ENCODE assay signal across 29 cellular contexts in the genomic region with DNA sequence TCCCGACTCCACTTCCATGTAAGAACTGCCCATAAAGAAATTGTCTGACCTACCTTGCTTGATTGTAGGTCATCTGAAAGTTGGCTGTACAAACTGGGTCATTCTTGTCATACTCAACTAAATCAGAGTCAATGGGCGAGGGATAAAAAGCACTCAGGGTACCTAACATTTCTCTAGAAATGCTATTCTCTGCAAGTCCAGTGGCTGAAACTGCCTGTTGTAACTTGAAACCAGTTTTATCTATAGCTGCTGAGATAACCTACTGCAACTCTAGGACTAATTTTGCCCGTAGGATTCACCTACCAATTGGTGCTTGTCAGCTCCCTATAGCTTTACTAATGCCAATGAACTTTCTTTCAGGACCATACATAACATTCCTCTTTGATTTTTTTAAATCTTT.
"Had no signal": no experiment of that assay in that cellular context is flagged by ENCODE, and none has a peak within 500 bp of the region (broad histone marks: within the 10 kb centered on the region; RNA-seq: fewer than 3 reads in every experiment).

No MANE protein-coding gene starts in this region.

- H2AFZ ChIP-seq: neural progenitor cell, parathyroid adenoma had no signal

- H3K9me3 ChIP-seq: lower lobe of right lung, prostate gland had no signal

- H3K79me2 ChIP-seq: parathyroid adenoma had no signal

- H3K27me3 Mint-ChIP-seq: naive B cell had no signal

- ATAC-seq: foreskin keratinocyte; gastroesophageal sphincter; heart left ventricle; left colon; left ventricle myocardium superior; lower lobe of right lung; mucosa of descending colon; natural killer cell treated with Interleukin-12 subunit alpha and Interleukin-12 subunit beta and Interleukin-15 and Interleukin-18, amount 100 ng/mL, for 72 hours; stimulated activated effector memory CD8-positive, alpha-beta T cell treated with anti-CD3 and anti-CD28 coated beads, Interleukin-12 subunit alpha, Interleukin-12 subunit beta, amount 100 ng/mL, for 72 hours had no signal

- H3K36me3 ChIP-seq: esophagus muscularis mucosa, gastroesophageal sphincter, heart left ventricle, lower lobe of right lung, neural progenitor cell, prostate gland, right atrium auricular region, sigmoid colon, stomach, tibial artery had no signal

- H3K4me3 ChIP-seq: dorsolateral prefrontal cortex, esophagus muscularis mucosa, gastroesophageal sphincter, heart left ventricle, lower lobe of right lung, mucosa of descending colon, neural progenitor cell, prostate gland, right atrium auricular region, sigmoid colon, stomach, tibial artery had no signal

- FAIRE-seq: colon had no signal

- H3K9ac ChIP-seq: neural progenitor cell, parathyroid adenoma had no signal

- H3K9me3 Mint-ChIP-seq: immature natural killer cell had no signal

- H3K27ac Mint-ChIP-seq: immature natural killer cell; natural killer cell treated with Interleukin-12 subunit alpha and Interleukin-12 subunit beta and Interleukin-15 and Interleukin-18, amount 100 ng/mL, for 72 hours; neural progenitor cell; stimulated activated effector memory CD8-positive, alpha-beta T cell treated with anti-CD3 and anti-CD28 coated beads, Interleukin-12 subunit alpha, Interleukin-12 subunit beta, amount 100 ng/mL, for 72 hours; type B pancreatic cell had no signal

- DNase-seq: dorsolateral prefrontal cortex; effector CD4-positive, alpha-beta T cell; foreskin keratinocyte; heart left ventricle; hypothalamus; immature natural killer cell; islet precursor cell; kidney glomerular epithelial cell; left colon; left ventricle myocardium superior; lower lobe of right lung; mucosa of descending colon; naive B cell; sigmoid colon; stimulated activated CD4-positive, alpha-beta T cell treated with anti-CD3 and anti-CD28 coated beads, Interleukin-2, amount 100 ng/mL, for 24 hours; stimulated activated CD4-positive, alpha-beta T cell treated with anti-CD3 and anti-CD28 coated beads, Interleukin-4, amount 100 ng/mL, for 24 hours; stimulated activated naive CD4-positive, alpha-beta T cell treated with Interleukin-2 at 50 U/mL for 16 hours; stomach; tibial artery had no signal

- H3K4me1 ChIP-seq: esophagus muscularis mucosa, foreskin keratinocyte, gastroesophageal sphincter, heart left ventricle, lower lobe of right lung, neural progenitor cell, parathyroid adenoma, prostate gland, right atrium auricular region, sigmoid colon, stomach, tibial artery had no signal

- H3K36me3 Mint-ChIP-seq: immature natural killer cell; natural killer cell treated with Interleukin-12 subunit alpha and Interleukin-12 subunit beta and Interleukin-15 and Interleukin-18, amount 100 ng/mL, for 72 hours; neural progenitor cell; stimulated activated effector memory CD8-positive, alpha-beta T cell treated with anti-CD3 and anti-CD28 coated beads, Interleukin-12 subunit alpha, Interleukin-12 subunit beta, amount 100 ng/mL, for 72 hours; type B pancreatic cell had no signal

- H3K27ac ChIP-seq: dorsolateral prefrontal cortex, esophagus muscularis mucosa, foreskin keratinocyte, gastroesophageal sphincter, heart left ventricle, lower lobe of right lung, neural progenitor cell, parathyroid adenoma, prostate gland, right atrium auricular region, sigmoid colon, stomach, tibial artery had no signal

- H3K4me1 Mint-ChIP-seq: immature natural killer cell; stimulated activated effector memory CD8-positive, alpha-beta T cell treated with anti-CD3 and anti-CD28 coated beads, Interleukin-12 subunit alpha, Interleukin-12 subunit beta, amount 100 ng/mL, for 72 hours had no signal

- H3K4me2 ChIP-seq: neural progenitor cell had no signal

- H3K4me3 Mint-ChIP-seq: immature natural killer cell; naive B cell; natural killer cell treated with Interleukin-12 subunit alpha and Interleukin-12 subunit beta and Interleukin-15 and Interleukin-18, amount 100 ng/mL, for 72 hours; neural progenitor cell; stimulated activated effector memory CD8-positive, alpha-beta T cell treated with anti-CD3 and anti-CD28 coated beads, Interleukin-12 subunit alpha, Interleukin-12 subunit beta, amount 100 ng/mL, for 72 hours; type B pancreatic cell had no signal

- H3K27me3 ChIP-seq: dorsolateral prefrontal cortex, esophagus muscularis mucosa, foreskin keratinocyte, gastroesophageal sphincter, heart left ventricle, neural progenitor cell, right atrium auricular region, sigmoid colon, stomach had no signal
